Comparison of ENCODE assay signal across 14 cellular contexts in the genomic region with DNA sequence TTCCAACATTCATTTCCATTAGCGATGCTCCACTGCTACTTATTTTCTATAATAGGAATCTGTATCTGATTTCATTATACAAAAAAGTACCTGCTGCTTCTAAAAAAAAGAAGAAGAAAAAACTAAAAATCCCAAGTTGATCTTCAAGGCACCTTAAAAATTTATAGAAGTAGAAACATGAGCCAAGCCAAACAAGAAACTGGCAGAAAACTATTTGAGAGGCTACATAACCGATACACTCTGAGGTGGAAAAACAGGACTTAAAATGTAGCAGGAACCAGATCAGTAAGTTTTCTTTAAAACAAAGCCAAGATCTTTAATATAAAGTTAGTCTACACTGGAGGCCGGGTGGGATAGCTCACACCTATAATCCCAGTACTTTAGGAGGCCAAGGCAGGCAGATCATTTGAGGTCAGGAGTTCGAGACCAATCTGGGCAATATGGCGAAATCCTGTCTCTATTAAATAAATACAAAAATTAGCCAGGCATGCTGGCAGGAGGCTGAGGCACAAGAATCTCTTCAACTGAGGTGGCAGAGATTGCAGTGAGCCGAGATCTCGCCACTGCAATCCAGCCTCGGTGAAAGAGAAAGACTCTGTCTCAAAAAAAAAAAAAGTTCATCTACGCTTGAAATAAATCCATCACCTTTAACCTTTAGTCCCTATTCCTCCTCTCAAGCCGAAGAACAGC.
DNase-seq lines count a peak whose midpoint lies in the region; ATAC-seq and TF ChIP-seq lines count a peak whose summit lies in the region.
"Had no signal": no experiment of that assay in that cellular context is flagged by ENCODE, and none has a peak within 500 bp of the region (broad histone marks: within the 10 kb centered on the region; RNA-seq: fewer than 3 reads in every experiment).

No MANE protein-coding gene starts in this region.

- 62% methylated on average over 10 of the region's 10 CpGs for WGBS in suprapubic skin

- TF ChIP-seq EP300 in suprapubic skin (IDR thresholded peaks at IDR 0.05): no peak

- CTCF ChIA-PET in activated CD4-positive, alpha-beta memory T cell treated with anti-CD3 and anti-CD28 coated beads for 36 hours (lab: Charles Lee): interaction anchor here (0.6 to 2.2 kb wide), 21 partner anchors 10 to 724 kb away, joined by 3 to 15 read pairs (median 3); no protein-coding TSS in a partner anchor
- CTCF ChIA-PET in activated CD4-positive, alpha-beta memory T cell treated with anti-CD3 and anti-CD28 coated beads, Interleukin-2, amount 10 ng/mL, durations not matched to agents 7 days and 5 days (lab: Charles Lee): interaction anchor here (0.7 to 2.1 kb wide), 8 partner anchors 10 to 710 kb away, joined by 3 to 9 read pairs (median 4); a partner anchor contains a TSS
- CTCF ChIA-PET in activated CD4-positive, alpha-beta T cell treated with anti-CD3 and anti-CD28 coated beads for 36 hours (lab: Charles Lee): interaction anchor here (0.6 to 3.2 kb wide), 26 partner anchors 10 to 1064 kb away, joined by 3 to 26 read pairs (median 4); no protein-coding TSS in a partner anchor

- peaks cover 63% of the 10 kb centered on the region for H3K36me3 ChIP-seq in suprapubic skin

- H3K27me3 Mint-ChIP-seq in activated CD4-positive, alpha-beta memory T cell treated with anti-CD3 and anti-CD28 coated beads for 36 hours: no peaks in the 10 kb centered on the region
- H3K27me3 Mint-ChIP-seq in activated CD4-positive, alpha-beta memory T cell treated with anti-CD3 and anti-CD28 coated beads, Interleukin-2, amount 10 ng/mL, durations not matched to agents 7 days and 5 days: no peaks in the 10 kb centered on the region
- H3K27me3 Mint-ChIP-seq in chondrocyte (ENCODE audit: low read depth) (no peaks in the 10 kb centered on the region), mesothelial cell of epicardium (ENCODE audit: low read depth) (no peaks in the 10 kb centered on the region)
- H3K27me3 Mint-ChIP-seq in activated CD4-positive, alpha-beta T cell treated with anti-CD3 and anti-CD28 coated beads for 36 hours: no peaks in the 10 kb centered on the region
- H3K27me3 Mint-ChIP-seq: stimulated activated naive CD8-positive, alpha-beta T cell treated with anti-CD3 and anti-CD28 coated beads, Interleukin-15, Interleukin-2, amounts not matched to agents 100 ng/mL and 50 ng/mL, for 24 hours had no signal

- peak overlapping the region; percentile 28 for H3K27ac Mint-ChIP-seq in activated CD4-positive, alpha-beta memory T cell treated with anti-CD3 and anti-CD28 coated beads for 36 hours
- no peak overlapping the region for H3K27ac Mint-ChIP-seq in activated CD4-positive, alpha-beta memory T cell treated with anti-CD3 and anti-CD28 coated beads, Interleukin-2, amount 10 ng/mL, durations not matched to agents 7 days and 5 days
- peak overlapping the region; percentile 65 for H3K27ac Mint-ChIP-seq in chondrocyte (ENCODE audit: unreplicated experiment)
- H3K27ac Mint-ChIP-seq in mesothelial cell of epicardium: peak overlapping the region; percentile 88
- no peak overlapping the region for H3K27ac Mint-ChIP-seq in activated CD4-positive, alpha-beta T cell treated with anti-CD3 and anti-CD28 coated beads for 36 hours
- H3K27ac Mint-ChIP-seq: stimulated activated naive CD8-positive, alpha-beta T cell treated with anti-CD3 and anti-CD28 coated beads, Interleukin-15, Interleukin-2, amounts not matched to agents 100 ng/mL and 50 ng/mL, for 24 hours had no signal

- peak overlapping the region; percentile 8 for H3K27ac ChIP-seq in suprapubic skin
- H3K27ac ChIP-seq: lower lobe of right lung had no signal

- TF ChIP-seq CTCF in chondrocyte (IDR thresholded peaks at IDR 0.05) (no peak), mesothelial cell of epicardium (IDR thresholded peaks at IDR 0.05; ENCODE audit: unreplicated experiment) (no peak), suprapubic skin (IDR thresholded peaks at IDR 0.05) (no peak)

- intact Hi-C loops in activated CD4-positive, alpha-beta memory T cell treated with anti-CD3 and anti-CD28 coated beads for 36 hours (cut with micrococcal nuclease): loop anchor here (2.0 to 10.0 kb wide), 5 partner anchors 198 to 706 kb away; a partner anchor contains a TSS
- intact Hi-C loops in activated CD4-positive, alpha-beta T cell treated with anti-CD3 and anti-CD28 coated beads for 36 hours (cut with DNase I, micrococcal nuclease): loop anchor here (1.0 to 5.0 kb wide), 5 partner anchors 237 to 708 kb away; no protein-coding TSS in a partner anchor

- H3K9me3 ChIP-seq in suprapubic skin: no peaks in the 10 kb centered on the region
- H3K9me3 ChIP-seq: lower lobe of right lung, spleen had no signal

- peaks cover 9% of the 10 kb centered on the region for H3K36me3 Mint-ChIP-seq in activated CD4-positive, alpha-beta memory T cell treated with anti-CD3 and anti-CD28 coated beads for 36 hours
- peaks cover 24% of the 10 kb centered on the region for H3K36me3 Mint-ChIP-seq in activated CD4-positive, alpha-beta memory T cell treated with anti-CD3 and anti-CD28 coated beads, Interleukin-2, amount 10 ng/mL, durations not matched to agents 7 days and 5 days (ENCODE audit: low read depth)
- H3K36me3 Mint-ChIP-seq in chondrocyte (ENCODE audit: low read depth) (peaks cover 25% of the 10 kb centered on the region), mesothelial cell of epicardium (peaks cover 26% of the 10 kb centered on the region)
- H3K36me3 Mint-ChIP-seq in activated CD4-positive, alpha-beta T cell treated with anti-CD3 and anti-CD28 coated beads for 36 hours (ENCODE audit: low read depth): peaks cover 17% of the 10 kb centered on the region

- no peak overlapping the region for H3K4me3 Mint-ChIP-seq in activated CD4-positive, alpha-beta memory T cell treated with anti-CD3 and anti-CD28 coated beads for 36 hours
- H3K4me3 Mint-ChIP-seq in activated CD4-positive, alpha-beta memory T cell treated with anti-CD3 and anti-CD28 coated beads, Interleukin-2, amount 10 ng/mL, durations not matched to agents 7 days and 5 days: no peak overlapping the region
- H3K4me3 Mint-ChIP-seq in chondrocyte (ENCODE audit: unreplicated experiment) (no peak overlapping the region), mesothelial cell of epicardium (no peak overlapping the region)
- H3K4me3 Mint-ChIP-seq in activated CD4-positive, alpha-beta T cell treated with anti-CD3 and anti-CD28 coated beads for 36 hours: no peak overlapping the region
- H3K4me3 Mint-ChIP-seq: stimulated activated naive CD8-positive, alpha-beta T cell treated with anti-CD3 and anti-CD28 coated beads, Interleukin-15, Interleukin-2, amounts not matched to agents 100 ng/mL and 50 ng/mL, for 24 hours had no signal

- POLR2A ChIA-PET in activated CD4-positive, alpha-beta memory T cell treated with anti-CD3 and anti-CD28 coated beads for 36 hours (lab: Charles Lee): no interaction called here
- POLR2A ChIA-PET in activated CD4-positive, alpha-beta memory T cell treated with anti-CD3 and anti-CD28 coated beads, Interleukin-2, amount 10 ng/mL, durations not matched to agents 7 days and 5 days (lab: Charles Lee): no interaction called here
- POLR2A ChIA-PET in activated CD4-positive, alpha-beta T cell treated with anti-CD3 and anti-CD28 coated beads for 36 hours (lab: Charles Lee): no interaction called here

- no peaks in the 10 kb centered on the region for H3K27me3 ChIP-seq in suprapubic skin
- H3K27me3 ChIP-seq: spleen had no signal

- no peaks in the 10 kb centered on the region for H3K9me3 Mint-ChIP-seq in activated CD4-positive, alpha-beta memory T cell treated with anti-CD3 and anti-CD28 coated beads for 36 hours
- no peaks in the 10 kb centered on the region for H3K9me3 Mint-ChIP-seq in activated CD4-positive, alpha-beta memory T cell treated with anti-CD3 and anti-CD28 coated beads, Interleukin-2, amount 10 ng/mL, durations not matched to agents 7 days and 5 days
- H3K9me3 Mint-ChIP-seq in chondrocyte (ENCODE audit: low read depth) (no peaks in the 10 kb centered on the region), mesothelial cell of epicardium (no peaks in the 10 kb centered on the region)
- H3K9me3 Mint-ChIP-seq in activated CD4-positive, alpha-beta T cell treated with anti-CD3 and anti-CD28 coated beads for 36 hours (ENCODE audit: low read depth): no peaks in the 10 kb centered on the region
- H3K9me3 Mint-ChIP-seq: stimulated activated naive CD8-positive, alpha-beta T cell treated with anti-CD3 and anti-CD28 coated beads, Interleukin-15, Interleukin-2, amounts not matched to agents 100 ng/mL and 50 ng/mL, for 24 hours had no signal

- H3K4me3 ChIP-seq in suprapubic skin: no peak overlapping the region
- H3K4me3 ChIP-seq: GM12878, lower lobe of right lung, spleen had no signal

- H3K4me1 ChIP-seq in suprapubic skin: peaks cover 14% of the 10 kb centered on the region

- DNase-seq in activated CD4-positive, alpha-beta memory T cell treated with anti-CD3 and anti-CD28 coated beads for 36 hours: no peak
- no peak for DNase-seq in activated CD4-positive, alpha-beta memory T cell treated with anti-CD3 and anti-CD28 coated beads, Interleukin-2, amount 10 ng/mL, durations not matched to agents 7 days and 5 days
- DNase-seq in chondrocyte (ENCODE audit: low spot score) (no peak), mesothelial cell of epicardium (ENCODE audit: low spot score in 2 of 2, unreplicated experiment in 2 of 2) (no peak), suprapubic skin (ENCODE audit: low spot score in 2 of 2) (no peak), mesenteric fat pad (ENCODE audit: low spot score) (no peak)
- DNase-seq in activated CD4-positive, alpha-beta T cell treated with anti-CD3 and anti-CD28 coated beads for 36 hours: no peak
- DNase-seq: 8988T; activated effector memory CD4-positive, alpha-beta T cell treated with anti-CD3 and anti-CD28 coated beads, Interleukin-2, amount 50 U/mL, for 16 hours; lower lobe of right lung; spleen had no signal

- peaks cover 4% of the 10 kb centered on the region for H3K4me1 Mint-ChIP-seq in activated CD4-positive, alpha-beta memory T cell treated with anti-CD3 and anti-CD28 coated beads for 36 hours (ENCODE audit: low read depth)
- H3K4me1 Mint-ChIP-seq in activated CD4-positive, alpha-beta memory T cell treated with anti-CD3 and anti-CD28 coated beads, Interleukin-2, amount 10 ng/mL, durations not matched to agents 7 days and 5 days: no peaks in the 10 kb centered on the region
- H3K4me1 Mint-ChIP-seq in chondrocyte (ENCODE audit: low read depth) (peaks cover 25% of the 10 kb centered on the region), mesothelial cell of epicardium (peaks cover 32% of the 10 kb centered on the region)
- H3K4me1 Mint-ChIP-seq in activated CD4-positive, alpha-beta T cell treated with anti-CD3 and anti-CD28 coated beads for 36 hours: peaks cover 10% of the 10 kb centered on the region

- TF ChIP-seq POLR2A in suprapubic skin (IDR thresholded peaks at IDR 0.05): no peak

- no peak for ATAC-seq in GM19467 (IDR thresholded peaks at IDR 0.05; ENCODE audit: unreplicated experiment)
- ATAC-seq in activated CD4-positive, alpha-beta T cell treated with anti-CD3 and anti-CD28 coated beads for 36 hours: no peak

Comparison
In these comparisons a context has a peak if more than half of its experiments do, and no peak if none do; other contexts are left out.
1. H3K27ac Mint-ChIP-seq: peak in activated CD4-positive, alpha-beta memory T cell treated with anti-CD3 and anti-CD28 coated beads for 36 hours (single experiment), chondrocyte (single experiment) and mesothelial cell of epicardium (single experiment); none in activated CD4-positive, alpha-beta memory T cell treated with anti-CD3 and anti-CD28 coated beads, Interleukin-2, amount 10 ng/mL, durations not matched to agents 7 days and 5 days (single experiment) and activated CD4-positive, alpha-beta T cell treated with anti-CD3 and anti-CD28 coated beads for 36 hours (single experiment).